ENCODE assay signal across 8 cellular contexts in genomic region chr11:47399860-47400812, GRCh38. TPM values are rescaled to one million over a fixed set of nuclear protein-coding genes. Genes with fewer than 3 reads are reported as not detected.
DNase-seq lines count a peak whose midpoint lies in the region; ATAC-seq and TF ChIP-seq lines count a peak whose summit lies in the region.

No MANE protein-coding gene starts in this region.

- peak overlapping the region; percentile 56 for H3K4me3 ChIP-seq in A673 (ENCODE audit: low read depth, low read length, poor library complexity, severe bottlenecking)
- H3K4me3 ChIP-seq in naive thymus-derived CD4-positive, alpha-beta T cell (ENCODE audit: low read length): peak overlapping the region; percentile 78

- ATAC-seq in GM18858 (IDR thresholded peaks at IDR 0.05; ENCODE audit: unreplicated experiment) (peak; percentile 18), HG03064 (IDR thresholded peaks at IDR 0.05; ENCODE audit: low read depth, unreplicated experiment) (peak; percentile 39)
- peak; percentile 79 for ATAC-seq in effector memory CD8-positive, alpha-beta T cell (replicated peaks)
- ATAC-seq in naive thymus-derived CD4-positive, alpha-beta T cell: peak; percentile 85

- H3K9me3 Mint-ChIP-seq in T-helper 2 cell treated with Interferon-gamma antibody and Interleukin-4, amounts not matched to agents 5 μg/mL and 100 μg/mL, for 36 hours: no peaks in the 10 kb centered on the region
- H3K9me3 Mint-ChIP-seq in effector memory CD8-positive, alpha-beta T cell: no peaks in the 10 kb centered on the region
- no peaks in the 10 kb centered on the region for H3K9me3 Mint-ChIP-seq in naive thymus-derived CD4-positive, alpha-beta T cell

- H3K9me3 ChIP-seq in A673 (ENCODE audit: low read depth, low read length, poor library complexity, severe bottlenecking): no peaks in the 10 kb centered on the region
- H3K9me3 ChIP-seq in naive thymus-derived CD4-positive, alpha-beta T cell (ENCODE audit: control insufficient read depth in 2 of 3, low read length in 3 of 3): no peaks in the 10 kb centered on the region

- CTCF ChIA-PET in A673 (lab: Charles Lee): interaction anchor here (0.6 to 1.0 kb wide), 3 partner anchors 12 to 61 kb away, joined by 4 to 6 read pairs (median 5); no protein-coding TSS in a partner anchor
- CTCF ChIA-PET in naive thymus-derived CD4-positive, alpha-beta T cell (lab: Charles Lee): interaction anchor here (0.6 to 3.0 kb wide), 3 partner anchors 8 to 27 kb away, joined by 3 to 31 read pairs (median 4); no protein-coding TSS in a partner anchor

- H3K4me1 Mint-ChIP-seq in T-helper 2 cell treated with Interferon-gamma antibody and Interleukin-4, amounts not matched to agents 5 μg/mL and 100 μg/mL, for 36 hours (ENCODE audit: low read depth): peaks cover 18% of the 10 kb centered on the region
- H3K4me1 Mint-ChIP-seq in effector memory CD8-positive, alpha-beta T cell (ENCODE audit: low read depth in 2 of 2): peaks cover 16 to 23% of the 10 kb centered on the region in 2 donors
- H3K4me1 Mint-ChIP-seq in naive thymus-derived CD4-positive, alpha-beta T cell: peaks cover 12 to 44% (median 31%) of the 10 kb centered on the region in 7 donors

- peak overlapping the region; percentile 81 for H3K4me3 Mint-ChIP-seq in T-helper 2 cell treated with Interferon-gamma antibody and Interleukin-4, amounts not matched to agents 5 μg/mL and 100 μg/mL, for 36 hours
- peak overlapping the region; percentile 81 to 83 for H3K4me3 Mint-ChIP-seq in effector memory CD8-positive, alpha-beta T cell
- H3K4me3 Mint-ChIP-seq in naive thymus-derived CD4-positive, alpha-beta T cell: peak overlapping the region; percentile 82 to 94 (median 90)

- DNase-seq in A673 (ENCODE audit: low spot score) (peak; percentile 56), COLO829 (ENCODE audit: low spot score) (no peak), DMS 273 treated with DMSO at 0.1 percent for 48 hours (lab: John Stamatoyannopoulos, UW) (no peak)
- no peak for DNase-seq in T-helper 2 cell treated with Interferon-gamma antibody and Interleukin-4, amounts not matched to agents 5 μg/mL and 100 μg/mL, for 36 hours (ENCODE audit: low spot score)
- no peak for DNase-seq in effector memory CD8-positive, alpha-beta T cell
- DNase-seq in naive thymus-derived CD4-positive, alpha-beta T cell: peak in 7 of 9 donors; percentile 44 to 55 (median 49)

- no peaks in the 10 kb centered on the region for H3K36me3 ChIP-seq in A673 (ENCODE audit: insufficient read depth, low read length, poor library complexity, severe bottlenecking)
- H3K36me3 ChIP-seq in naive thymus-derived CD4-positive, alpha-beta T cell (ENCODE audit: control insufficient read depth in 2 of 3, insufficient read depth in 3 of 3, low read length in 3 of 3): no peaks in the 10 kb centered on the region

- no peaks in the 10 kb centered on the region for H3K27me3 ChIP-seq in A673 (replicated peaks; ENCODE audit: insufficient read depth, low read depth, low read length, poor library complexity)
- H3K27me3 ChIP-seq in naive thymus-derived CD4-positive, alpha-beta T cell (ENCODE audit: control insufficient read depth in 2 of 2, insufficient read depth in 2 of 2, low read length in 2 of 2): no peaks in the 10 kb centered on the region

- intact Hi-C loops in A673 (cut with micrococcal nuclease; ENCODE audit: unreplicated experiment): loop anchor here (10.0 kb wide), 1 partner anchor 455 kb away; no protein-coding TSS in a partner anchor
- intact Hi-C loops in naive thymus-derived CD4-positive, alpha-beta T cell (cut with micrococcal nuclease): loop anchor here in 1 of 2 donors (10.0 kb wide), 1 partner anchor 185 kb away; the partner anchor contains the start of gene DDB2

- no TSS peak for BruUV-seq in A673 (replicated peaks; lab: Mats Ljungman, UMichigan)

- H3K36me3 Mint-ChIP-seq in T-helper 2 cell treated with Interferon-gamma antibody and Interleukin-4, amounts not matched to agents 5 μg/mL and 100 μg/mL, for 36 hours (ENCODE audit: low read depth): no peaks in the 10 kb centered on the region
- H3K36me3 Mint-ChIP-seq in effector memory CD8-positive, alpha-beta T cell (ENCODE audit: insufficient read depth): no peaks in the 10 kb centered on the region
- no peaks in the 10 kb centered on the region for H3K36me3 Mint-ChIP-seq in naive thymus-derived CD4-positive, alpha-beta T cell

- H3K4me1 ChIP-seq in A673 (ENCODE audit: insufficient read depth, low read length, poor library complexity, severe bottlenecking): peaks cover 15% of the 10 kb centered on the region
- H3K4me1 ChIP-seq in naive thymus-derived CD4-positive, alpha-beta T cell (ENCODE audit: control insufficient read depth in 2 of 2, insufficient read depth in 2 of 2, low read length in 2 of 2): peaks cover 8 to 18% of the 10 kb centered on the region in 2 donors

- POLR2A ChIA-PET in A673 (lab: Charles Lee; ENCODE audit: low non-redundant PET): interaction anchor here (0.6 to 0.7 kb wide), 4 partner anchors 54 to 693 kb away, joined by 4 to 7 read pairs (median 4); no protein-coding TSS in a partner anchor
- POLR2A ChIA-PET in naive thymus-derived CD4-positive, alpha-beta T cell (lab: Charles Lee): interaction anchor here (0.6 to 4.0 kb wide), 13 partner anchors 9 to 185 kb away, joined by 3 to 25 read pairs (median 4); partner anchors contain the start of genes DDB2, PSMC3, SLC39A13 and SPI1

- no peak for TF ChIP-seq CTCF in A673 (conservative IDR thresholded peaks at IDR 0.05; ENCODE audit: low read depth, low read length)

- no peaks in the 10 kb centered on the region for H3K27me3 Mint-ChIP-seq in T-helper 2 cell treated with Interferon-gamma antibody and Interleukin-4, amounts not matched to agents 5 μg/mL and 100 μg/mL, for 36 hours (ENCODE audit: low read depth)
- H3K27me3 Mint-ChIP-seq in effector memory CD8-positive, alpha-beta T cell: no peaks in the 10 kb centered on the region
- H3K27me3 Mint-ChIP-seq in naive thymus-derived CD4-positive, alpha-beta T cell: no peaks in the 10 kb centered on the region

- peak overlapping the region; percentile 69 for H3K27ac Mint-ChIP-seq in T-helper 2 cell treated with Interferon-gamma antibody and Interleukin-4, amounts not matched to agents 5 μg/mL and 100 μg/mL, for 36 hours
- peak overlapping the region; percentile 49 to 75 for H3K27ac Mint-ChIP-seq in effector memory CD8-positive, alpha-beta T cell
- peak overlapping the region; percentile 78 to 97 (median 91) for H3K27ac Mint-ChIP-seq in naive thymus-derived CD4-positive, alpha-beta T cell

- H3K27ac ChIP-seq in A673 (ENCODE audit: low read depth, low read length, poor library complexity, severe bottlenecking): peak overlapping the region; percentile 64
- peak overlapping the region; percentile 82 for H3K27ac ChIP-seq in naive thymus-derived CD4-positive, alpha-beta T cell (ENCODE audit: low read depth, low read length)

RNA-seq across cellular contexts. Expression of gene SLC39A13, which starts 8.3 kb away (rescaled TPM):
- total RNA-seq in A673 (2021): 53.3 and 64.2 TPM in 2 replicates
- total RNA-seq in naive thymus-derived CD4-positive, alpha-beta T cell: 10 to 100 TPM; 29.9 to 60.4 (median 45.1) TPM
- 10 to 100 TPM; 21.4 to 40.7 TPM for polyA plus RNA-seq in naive thymus-derived CD4-positive, alpha-beta T cell

RNA-seq across cellular contexts. Expression of gene SPI1, which starts 21.8 kb away (rescaled TPM):
- not detected in 2 replicates for total RNA-seq in A673 (2021)
- 100 to 1,000 TPM in 1 of 5 experiments, 10 to 100 TPM in 1, 1 to 10 TPM in 2, not detected in 1; 5.0 to 247 (median 17.8) TPM for total RNA-seq in naive thymus-derived CD4-positive, alpha-beta T cell
- under 1 TPM in 1 of 2 donors, not detected in 1; 0.27 TPM for polyA plus RNA-seq in naive thymus-derived CD4-positive, alpha-beta T cell

RNA-seq across cellular contexts. Expression of gene PSMC3, which starts 26.1 kb away (rescaled TPM):
- 665 and 701 TPM in 2 replicates for total RNA-seq in A673 (2021)
- 100 to 1,000 TPM in 1 of 5 experiments, 10 to 100 TPM in 4; 42.2 to 149 (median 51.3) TPM for total RNA-seq in naive thymus-derived CD4-positive, alpha-beta T cell
- polyA plus RNA-seq in naive thymus-derived CD4-positive, alpha-beta T cell: 100 to 1,000 TPM; 106 to 128 TPM

RNA-seq across cellular contexts. Expression of gene MYBPC3, which starts 47.6 kb away (rescaled TPM):
- total RNA-seq in A673 (2021): not detected in 2 replicates
- total RNA-seq in naive thymus-derived CD4-positive, alpha-beta T cell: under 1 TPM in 2 of 5 experiments, not detected in 3; 0.16 to 0.86 TPM
- not detected for polyA plus RNA-seq in naive thymus-derived CD4-positive, alpha-beta T cell

RNA-seq across cellular contexts. Expression of gene RAPSN, which starts 48.8 kb away (rescaled TPM):
- 1.0 TPM in 2 replicates for total RNA-seq in A673 (2021)
- 1 to 10 TPM in 4 of 5 experiments, under 1 TPM in 1; 0.99 to 1.7 (median 1.4) TPM for total RNA-seq in naive thymus-derived CD4-positive, alpha-beta T cell
- not detected for polyA plus RNA-seq in naive thymus-derived CD4-positive, alpha-beta T cell

Comparison
In these comparisons a context has a peak if more than half of its experiments do, and no peak if none do; other contexts are left out.
1. DNase-seq: peak in A673 (single experiment) and naive thymus-derived CD4-positive, alpha-beta T cell (7 of 9); none in T-helper 2 cell treated with Interferon-gamma antibody and Interleukin-4, amounts not matched to agents 5 μg/mL and 100 μg/mL, for 36 hours (single experiment), effector memory CD8-positive, alpha-beta T cell (0 of 3), COLO829 (single experiment) and DMS 273 treated with DMSO at 0.1 percent for 48 hours (single experiment).
2. ATAC-seq: peak in every context shown above with its lines; median percentile 85 in naive thymus-derived CD4-positive, alpha-beta T cell; 79 in effector memory CD8-positive, alpha-beta T cell; 39 in HG03064; 18 in GM18858.
3. Peak in every context shown above with its lines, with median percentiles within 50 percentile points of each other: H3K27ac Mint-ChIP-seq and H3K4me3 Mint-ChIP-seq.